Comparison of ENCODE assay signal across 32 cellular contexts in genomic region chr11:112268406-112268805, GRCh38. TPM values are rescaled to one million over a fixed set of nuclear protein-coding genes. Genes with fewer than 3 reads are reported as not detected.
"Had no signal": no experiment of that assay in that cellular context is flagged by ENCODE, and none has a peak within 500 bp of the region (broad histone marks: within the 10 kb centered on the region; RNA-seq: fewer than 3 reads in every experiment).

No MANE protein-coding gene starts in this region.

- H3K4me3 ChIP-seq: adrenal gland, body of pancreas, breast epithelium, MG63, SJSA1 had no signal

- H3K9me3 ChIP-seq: adrenal gland, body of pancreas, breast epithelium, MG63, SJSA1, SK-N-SH had no signal

- DNase-seq: activated CD4-positive, alpha-beta memory T cell treated with anti-CD3 and anti-CD28 coated beads for 36 hours; activated CD4-positive, alpha-beta T cell treated with anti-CD3 and anti-CD28 coated beads, Interleukin-2, amount 10 ng/mL, durations not matched to agents 7 days and 5 days; activated CD8-positive, alpha-beta memory T cell treated with anti-CD3 and anti-CD28 coated beads, Interleukin-2, amount 50 U/mL, for 4 hours; activated gamma-delta T cell treated with Interleukin-2 at 50 U/mL for 16 hours; activated naive CD4-positive, alpha-beta T cell treated with anti-CD3 and anti-CD28 coated beads for 36 hours; activated T-cell treated with anti-CD3 and anti-CD28 coated beads for 4 hours; activated T-cell treated with anti-CD3 and anti-CD28 coated beads, Interleukin-2, amount 50 U/mL, for 4 hours; adrenal gland; body of pancreas; central memory CD4-positive, alpha-beta T cell; Karpas-422; KBM-7; MG63; NCI-H1048; NCI-H1105 treated with DMSO at 0.1 percent for 48 hours; NCI-H1436; NCI-H1694; NCI-H1930; NCI-H2081 treated with DMSO at 0.1 percent for 48 hours; NCI-H226; NCI-H446 treated with DMSO at 0.1 percent for 48 hours; NCI-H524; SHP77; SK-N-SH had no signal

- ATAC-seq: activated naive CD4-positive, alpha-beta T cell treated with anti-CD3 and anti-CD28 coated beads, Interleukin-2, amount 50 U/mL, for 72 hours; activated T-cell treated with anti-CD3 and anti-CD28 coated beads, Interleukin-2, amount 50 U/mL, for 4 hours; body of pancreas; Panc1 had no signal

- H3K4me2 ChIP-seq: SK-N-SH had no signal

- H3K4me1 ChIP-seq: breast epithelium, SJSA1 had no signal

- H3K36me3 ChIP-seq: adrenal gland, breast epithelium, MG63, SJSA1 had no signal

- H3K27me3 ChIP-seq: adrenal gland, body of pancreas, breast epithelium, MG63, SJSA1 had no signal

- FAIRE-seq: astrocyte, TTC549 had no signal

- H3K9ac ChIP-seq: SK-N-SH had no signal

- H3K27ac ChIP-seq: breast epithelium, SJSA1 had no signal

RNA-seq across cellular contexts. Expression of gene PLET1, which starts 7.7 kb away (rescaled TPM):
- total RNA-seq: activated CD4-positive, alpha-beta memory T cell treated with anti-CD3 and anti-CD28 coated beads for 36 hours; activated CD4-positive, alpha-beta T cell treated with anti-CD3 and anti-CD28 coated beads, Interleukin-2, amount 10 ng/mL, durations not matched to agents 7 days and 5 days; activated naive CD4-positive, alpha-beta T cell treated with anti-CD3 and anti-CD28 coated beads for 36 hours; activated naive CD4-positive, alpha-beta T cell treated with anti-CD3 and anti-CD28 coated beads, Interleukin-2, amount 50 U/mL, for 72 hours; activated T-cell treated with anti-CD3 and anti-CD28 coated beads, Interleukin-2, amount 50 U/mL, for 4 hours; activated T-helper 1 cell treated with anti-CD3 and anti-CD28 coated beads, Interleukin-12 subunit alpha, Interleukin-12 subunit beta, Interleukin-2, Interleukin-4 antibody, amounts not matched to agents 30 ng/mL and 10 ng/mL and 1 ng/mL, durations not matched to agents 14 hours and 24 hours and 36 hours; adrenal gland; astrocyte; body of pancreas; breast epithelium; RPMI7951; SJSA1 had no signal
- polyA plus RNA-seq: adrenal gland, SK-N-SH had no signal
